24 cellular contexts compared by ENCODE assay signal in the genomic region with DNA sequence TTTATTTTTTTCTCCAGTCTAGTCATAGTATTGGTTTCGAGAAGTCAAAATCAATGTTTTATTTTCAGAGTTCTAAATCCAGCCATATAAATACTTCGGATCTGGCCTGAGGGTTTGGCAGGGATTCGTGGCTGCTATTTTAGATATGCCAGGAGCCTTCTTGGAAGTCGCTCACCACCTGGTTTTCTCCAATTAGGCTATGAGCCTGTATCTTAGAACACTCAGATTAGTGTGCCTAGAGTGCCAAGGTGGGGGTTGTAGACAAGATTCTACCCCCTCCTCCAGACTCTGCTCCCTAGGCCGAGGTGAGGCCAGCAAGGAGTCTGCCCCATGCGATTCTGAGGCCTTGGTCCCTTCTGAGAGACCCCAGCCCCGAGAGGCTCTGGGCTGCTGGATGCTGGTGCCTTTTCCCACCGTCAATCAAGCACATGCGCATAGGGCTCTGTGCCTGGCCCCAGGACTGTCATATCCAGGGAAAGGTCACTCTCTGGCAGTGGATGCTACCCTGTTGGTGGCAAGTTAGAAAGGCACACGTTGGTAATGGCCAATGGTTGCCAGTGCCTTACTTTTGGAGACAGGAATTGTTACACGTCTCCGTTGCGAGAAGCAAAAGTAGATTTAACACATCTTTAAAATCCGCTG.
DNase-seq lines count a peak whose midpoint lies in the region; ATAC-seq and TF ChIP-seq lines count a peak whose summit lies in the region.
"Had no signal": no experiment of that assay in that cellular context is flagged by ENCODE, and none has a peak within 500 bp of the region (broad histone marks: within the 10 kb centered on the region; RNA-seq: fewer than 3 reads in every experiment).

No MANE protein-coding gene starts in this region.

- 92% methylated on average over 14 of the region's 14 CpGs for WGBS in hepatocyte (ENCODE audit: low lambda C conversion rate, missing lambda C conversion rate)
- WGBS in sigmoid colon, 2 donors = 66 to 83% methylated on average over 14 of the region's 14 CpGs
- 64 to 68% methylated on average over 2 to 14 of the region's 14 CpGs for WGBS in transverse colon (ENCODE audit: low coverage in 1 of 2), 2 donors
- 67% methylated on average over 13 of the region's 14 CpGs for WGBS in prostate gland

- no peak overlapping the region for H3K27ac Mint-ChIP-seq in natural killer cell treated with Interleukin-12 subunit alpha and Interleukin-12 subunit beta and Interleukin-15 and Interleukin-18, amount 100 ng/mL, for 72 hours
- no peak overlapping the region for H3K27ac Mint-ChIP-seq in natural killer cell
- H3K27ac Mint-ChIP-seq: CD8-positive, alpha-beta T cell had no signal

- no peak for ATAC-seq in natural killer cell treated with Interleukin-12 subunit alpha and Interleukin-12 subunit beta and Interleukin-15 and Interleukin-18, amount 100 ng/mL, for 72 hours
- ATAC-seq in natural killer cell (no peak), HG03520 (IDR thresholded peaks at IDR 0.05; ENCODE audit: unreplicated experiment) (no peak)
- ATAC-seq: A549; CD8-positive, alpha-beta T cell; HepG2; K562 had no signal

- no peak for TF ChIP-seq POLR2A in sigmoid colon (IDR thresholded peaks at IDR 0.05)
- TF ChIP-seq POLR2A in transverse colon (IDR thresholded peaks at IDR 0.05) = no peak
- no peak for TF ChIP-seq POLR2A in prostate gland (IDR thresholded peaks at IDR 0.05)

- H4K20me1 ChIP-seq in hepatocyte (ENCODE audit: insufficient read depth, poor library complexity, severe bottlenecking) = peaks cover 5% of the 10 kb centered on the region

- TF ChIP-seq EP300 in sigmoid colon (IDR thresholded peaks at IDR 0.05) (no peak), transverse colon (IDR thresholded peaks at IDR 0.05; ENCODE audit: low read depth) (no peak)

- H3K27me3 ChIP-seq in hepatocyte = no peaks in the 10 kb centered on the region
- no peaks in the 10 kb centered on the region for H3K27me3 ChIP-seq in sigmoid colon
- H3K27me3 ChIP-seq in transverse colon = no peaks in the 10 kb centered on the region
- no peaks in the 10 kb centered on the region for H3K27me3 ChIP-seq in prostate gland (replicated peaks; ENCODE audit: insufficient read depth)
- H3K27me3 ChIP-seq: MG63 had no signal

- H3K9me3 Mint-ChIP-seq in natural killer cell treated with Interleukin-12 subunit alpha and Interleukin-12 subunit beta and Interleukin-15 and Interleukin-18, amount 100 ng/mL, for 72 hours = no peaks in the 10 kb centered on the region
- H3K9me3 Mint-ChIP-seq in natural killer cell = no peaks in the 10 kb centered on the region
- H3K9me3 Mint-ChIP-seq: CD8-positive, alpha-beta T cell had no signal

- H3K4me3 ChIP-seq in hepatocyte (no peak overlapping the region), sigmoid colon (no peak overlapping the region), transverse colon (no peak overlapping the region), prostate gland (no peak overlapping the region)
- H3K4me3 ChIP-seq: A549, GM23248, K562, MG63 had no signal

- peak; percentile 3 for DNase-seq in natural killer cell treated with Interleukin-12 subunit alpha and Interleukin-12 subunit beta and Interleukin-15 and Interleukin-18, amount 100 ng/mL, for 72 hours (ENCODE audit: low spot score)
- DNase-seq in natural killer cell = no peak
- DNase-seq in hepatocyte (ENCODE audit: low spot score) = no peak
- peak; percentile 41 for DNase-seq in sigmoid colon
- DNase-seq in transverse colon = no peak
- DNase-seq in prostate gland (ENCODE audit: low spot score) = no peak
- DNase-seq in effector CD4-positive, alpha-beta T cell = no peak
- DNase-seq: CD8-positive, alpha-beta T cell; DMS153; GM23248; HCEC 1CT; MG63; NCI-H1417; NCI-H187; NCI-H2107; NCI-H446 treated with DMSO at 0.1 percent for 48 hours; NCI-H526 treated with DMSO at 0.1 percent for 48 hours; OCI-M1; SHP77 treated with DMSO at 0.1 percent for 48 hours had no signal

- H2AFZ ChIP-seq in hepatocyte = no peak overlapping the region
- H2AFZ ChIP-seq: GM23248 had no signal

- no peak overlapping the region for H3K4me2 ChIP-seq in hepatocyte
- H3K4me2 ChIP-seq: A549 had no signal

- H3K27ac ChIP-seq in hepatocyte (peak overlapping the region; percentile 76), sigmoid colon (peak overlapping the region in 2 of 4 donors; percentile 27 to 35), transverse colon (peak overlapping the region; percentile 72 to 83 (median 77)), prostate gland (no peak overlapping the region)
- H3K27ac ChIP-seq: A549, GM23248, HL-60 had no signal

- no peak overlapping the region for H3K4me3 Mint-ChIP-seq in natural killer cell treated with Interleukin-12 subunit alpha and Interleukin-12 subunit beta and Interleukin-15 and Interleukin-18, amount 100 ng/mL, for 72 hours
- no peak overlapping the region for H3K4me3 Mint-ChIP-seq in natural killer cell
- H3K4me3 Mint-ChIP-seq: CD8-positive, alpha-beta T cell had no signal

- H3K36me3 ChIP-seq in hepatocyte (replicated peaks; ENCODE audit: insufficient read depth, low read depth) (no peaks in the 10 kb centered on the region), sigmoid colon (no peaks in the 10 kb centered on the region), transverse colon (no peaks in the 10 kb centered on the region), prostate gland (no peaks in the 10 kb centered on the region)
- H3K36me3 ChIP-seq: MG63 had no signal

- peaks cover 16 to 37% of the 10 kb centered on the region in 2 donors for H3K4me1 Mint-ChIP-seq in natural killer cell treated with Interleukin-12 subunit alpha and Interleukin-12 subunit beta and Interleukin-15 and Interleukin-18, amount 100 ng/mL, for 72 hours (ENCODE audit: low read depth in 2 of 2)
- H3K4me1 Mint-ChIP-seq in natural killer cell = peaks cover 43 to 45% of the 10 kb centered on the region in 2 donors

- H3K36me3 Mint-ChIP-seq in natural killer cell treated with Interleukin-12 subunit alpha and Interleukin-12 subunit beta and Interleukin-15 and Interleukin-18, amount 100 ng/mL, for 72 hours = no peaks in the 10 kb centered on the region
- no peaks in the 10 kb centered on the region for H3K36me3 Mint-ChIP-seq in natural killer cell
- H3K36me3 Mint-ChIP-seq: CD8-positive, alpha-beta T cell had no signal

- no peaks in the 10 kb centered on the region for H3K9me3 ChIP-seq in hepatocyte (ENCODE audit: low read depth)
- H3K9me3 ChIP-seq in sigmoid colon = no peaks in the 10 kb centered on the region
- H3K9me3 ChIP-seq in transverse colon = no peaks in the 10 kb centered on the region
- no peaks in the 10 kb centered on the region for H3K9me3 ChIP-seq in prostate gland
- H3K9me3 ChIP-seq: A549, MG63 had no signal

- H3K9me2 ChIP-seq in hepatocyte (replicated peaks; ENCODE audit: insufficient read depth) = no peaks in the 10 kb centered on the region

- H3K4me1 ChIP-seq in hepatocyte (ENCODE audit: insufficient read depth) (peaks cover 10% of the 10 kb centered on the region), sigmoid colon (peaks cover 0 to 36% (median 33%) of the 10 kb centered on the region in 4 donors), transverse colon (peaks cover 24 to 33% (median 31%) of the 10 kb centered on the region in 4 donors), prostate gland (replicated peaks) (no peaks in the 10 kb centered on the region)
- H3K4me1 ChIP-seq: A549 had no signal

- peaks cover 73% of the 10 kb centered on the region for H3K79me2 ChIP-seq in hepatocyte

- in situ Hi-C loops in transverse colon (cut with MboI; ENCODE audit: low pct_ligation_motif_present in 1 of 4, low pct_unique_long_range_greater_than_20kb in 1 of 4, low sequenced_read_pairs in 3 of 4) = no loop called here

- intact Hi-C loops in natural killer cell (cut with micrococcal nuclease) = no loop called here
- intact Hi-C loops in sigmoid colon (cut with DNase I) = no loop called here
- intact Hi-C loops in transverse colon (cut with DNase I; ENCODE audit: low total_unique reads) = no loop called here
- intact Hi-C loops in prostate gland (cut with DNase I) = no loop called here

- TF ChIP-seq CTCF in natural killer cell (IDR thresholded peaks at IDR 0.05) (no peak), hepatocyte (IDR thresholded peaks at IDR 0.05; ENCODE audit: poor library complexity) (no peak), sigmoid colon (IDR thresholded peaks at IDR 0.05) (no peak), transverse colon (IDR thresholded peaks at IDR 0.05) (no peak), prostate gland (IDR thresholded peaks at IDR 0.05) (no peak)

- H3K27me3 Mint-ChIP-seq in natural killer cell treated with Interleukin-12 subunit alpha and Interleukin-12 subunit beta and Interleukin-15 and Interleukin-18, amount 100 ng/mL, for 72 hours = no peaks in the 10 kb centered on the region
- H3K27me3 Mint-ChIP-seq in natural killer cell (ENCODE audit: low read depth in 2 of 2) = no peaks in the 10 kb centered on the region

Comparison
In these comparisons a context has a peak if more than half of its experiments do, and no peak if none do; other contexts are left out.
1. DNase-seq: peak in natural killer cell treated with Interleukin-12 subunit alpha and Interleukin-12 subunit beta and Interleukin-15 and Interleukin-18, amount 100 ng/mL, for 72 hours (single experiment) and sigmoid colon (single experiment); none in natural killer cell (single experiment), hepatocyte (single experiment), transverse colon (single experiment), prostate gland (single experiment) and effector CD4-positive, alpha-beta T cell (single experiment).
2. H3K27ac ChIP-seq: peak in hepatocyte (single experiment) and transverse colon (4 of 4); none in prostate gland (0 of 2).